Comparison of ENCODE assay signal across 36 cellular contexts in the genomic region with DNA sequence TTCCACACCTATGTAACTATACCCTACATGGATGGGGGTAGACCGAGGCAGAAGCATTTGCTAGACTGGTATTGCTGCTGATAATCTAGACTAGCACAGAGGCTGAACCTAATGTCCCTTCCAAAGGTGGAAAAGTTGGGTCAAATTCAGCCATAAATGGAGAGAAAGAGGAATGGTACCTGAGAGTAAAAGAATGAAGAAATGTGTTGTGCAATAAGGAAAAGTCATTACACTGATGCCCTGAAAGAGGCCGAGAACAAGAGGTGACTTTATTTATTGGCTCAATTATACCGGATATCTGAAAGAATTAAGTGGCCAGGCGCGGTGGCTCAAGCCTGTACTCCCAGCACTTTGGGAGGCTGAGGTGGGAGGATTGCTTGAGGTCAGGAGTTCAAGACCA.
"Had no signal": no experiment of that assay in that cellular context is flagged by ENCODE, and none has a peak within 500 bp of the region (broad histone marks: within the 10 kb centered on the region; RNA-seq: fewer than 3 reads in every experiment).

No MANE protein-coding gene starts in this region.

- DNase-seq: Karpas-422, Kasumi-1, MG63, MM.1S, MV-4-11, NCI-H1048, NCI-H1092, NCI-H1092 treated with DMSO at 0.1 percent for 48 hours, NCI-H1105, NCI-H1105 treated with DMSO at 0.1 percent for 48 hours, NCI-H1417, NCI-H1417 treated with DMSO at 0.1 percent for 48 hours, NCI-H1436, NCI-H1436 treated with DMSO at 0.1 percent for 48 hours, NCI-H146, NCI-H1694, NCI-H1694 treated with DMSO at 0.1 percent for 48 hours, NCI-H187, NCI-H187 treated with DMSO at 0.1 percent for 48 hours, NCI-H1930, NCI-H2029, NCI-H2029 treated with DMSO at 0.1 percent for 48 hours, NCI-H2081, NCI-H2081 treated with DMSO at 0.1 percent for 48 hours, NCI-H2107, NCI-H2171, NCI-H2171 treated with DMSO at 0.1 percent for 48 hours, NCI-H2227 treated with DMSO at 0.1 percent for 48 hours, NCI-H226, NCI-H345, NCI-H446, NCI-H446 treated with DMSO at 0.1 percent for 48 hours, NCI-H510A, NCI-H510A treated with DMSO at 0.1 percent for 48 hours, NCI-H524, NCI-H524 treated with DMSO at 0.1 percent for 48 hours had no signal

- H3K9me3 ChIP-seq: MG63 had no signal

- H3K4me3 ChIP-seq: MG63 had no signal

- H3K27me3 ChIP-seq: MG63 had no signal

- H3K36me3 ChIP-seq: MG63 had no signal
